In genomic region chr10:87659571-87660483, GRCh38 we compare ENCODE assay signal across 8 cellular contexts. TPM values are rescaled to one million over a fixed set of nuclear protein-coding genes. Genes with fewer than 3 reads are reported as not detected.
DNase-seq lines count a peak whose midpoint lies in the region; ATAC-seq, FAIRE-seq and TF ChIP-seq lines count a peak whose summit lies in the region.

PAPSS2 (plus strand) TSS chr10:87659878; CDS start chr10:87659982, 104 bp downstream.

- DNase-seq in CD4-positive, alpha-beta memory T cell: peak in 3 of 5 donors; percentile 4 to 13 (median 6)
- DNase-seq in HCEC 1CT (peak; percentile 77), SK-N-SH (peak; percentile 83), islet precursor cell (peak; percentile 77), small intestine (peak; percentile 58)
- no peak for DNase-seq in central memory CD8-positive, alpha-beta T cell (ENCODE audit: low spot score in 2 of 2)

- H3K4me3 ChIP-seq in CD4-positive, alpha-beta memory T cell (ENCODE audit: low read length in 2 of 2): peak within 1 kb of the TSS in 1 of 2 donors; percentile 6
- H3K4me3 ChIP-seq in SK-N-SH (ENCODE audit: low read depth in 2 of 2, low read length in 1 of 2) (peak within 1 kb of the TSS; percentile 86 to 95), small intestine (ENCODE audit: low read depth in 1 of 2, low read length in 2 of 2) (peak within 1 kb of the TSS; percentile 70 to 95)

- peaks cover 0 to 3% (median 0%) of the 10 kb centered on the region in 8 donors for H3K9me3 Mint-ChIP-seq in CD4-positive, alpha-beta memory T cell
- no peaks in the 10 kb centered on the region for H3K9me3 Mint-ChIP-seq in central memory CD8-positive, alpha-beta T cell

- peak within 1 kb of the TSS; percentile 73 to 87 (median 82) for H3K4me3 Mint-ChIP-seq in CD4-positive, alpha-beta memory T cell
- peak within 1 kb of the TSS; percentile 77 for H3K4me3 Mint-ChIP-seq in central memory CD8-positive, alpha-beta T cell

- H3K36me3 ChIP-seq in CD4-positive, alpha-beta memory T cell (ENCODE audit: insufficient read depth, low read length): no peaks in the 10 kb centered on the region
- peaks cover 0 to 3% of the 10 kb centered on the region in 2 experiments for H3K36me3 ChIP-seq in SK-N-SH (replicated peaks in 1 of 2; ENCODE audit: control insufficient read depth in 1 of 2, insufficient read depth in 2 of 2, low read length in 1 of 2)
- no peaks in the 10 kb centered on the region for H3K36me3 ChIP-seq in small intestine (ENCODE audit: control insufficient read depth in 2 of 2, insufficient read depth in 2 of 2, low read length in 2 of 2)

- H3K27ac ChIP-seq in CD4-positive, alpha-beta memory T cell (ENCODE audit: low read depth, low read length): no peak within 1 kb of the TSS
- H3K27ac ChIP-seq in SK-N-SH (ENCODE audit: low read depth in 2 of 2, low read length in 1 of 2) (peak within 1 kb of the TSS in 1 of 2 experiments; percentile 82; a peak in 3 of 4 replicates), small intestine (ENCODE audit: low read depth in 1 of 2, low read length in 1 of 2) (peak within 1 kb of the TSS; percentile 66 to 73)

- H2AFZ ChIP-seq in SK-N-SH (ENCODE audit: low read depth): peak within 1 kb of the TSS; percentile 85

- H3K4me2 ChIP-seq in SK-N-SH: peak within 1 kb of the TSS; percentile 96

- peak in 1 of 2 experiments; percentile 42; a peak in 1 of 4 replicates for TF ChIP-seq EP300 in SK-N-SH (IDR thresholded peaks at IDR 0.05; ENCODE audit: borderline replicate concordance in 1 of 2, low read depth in 1 of 2, low read length in 1 of 2)

- no peaks in the 10 kb centered on the region for H3K9me2 ChIP-seq in SK-N-SH

- peaks cover 51% of the 10 kb centered on the region for H3K79me2 ChIP-seq in SK-N-SH (ENCODE audit: insufficient read depth)

- peak within 1 kb of the TSS; percentile 97 for H3K9ac ChIP-seq in SK-N-SH

- no peak within 1 kb of the TSS for H3K27ac Mint-ChIP-seq in CD4-positive, alpha-beta memory T cell
- no peak within 1 kb of the TSS for H3K27ac Mint-ChIP-seq in central memory CD8-positive, alpha-beta T cell (ENCODE audit: low read depth)

- no peaks in the 10 kb centered on the region for H3K9me3 ChIP-seq in CD4-positive, alpha-beta memory T cell (ENCODE audit: control insufficient read depth in 1 of 2, low read length in 2 of 2)
- H3K9me3 ChIP-seq in SK-N-SH (no peaks in the 10 kb centered on the region), small intestine (ENCODE audit: control insufficient read depth, low read depth) (no peaks in the 10 kb centered on the region)

- WGBS in SK-N-SH (ENCODE audit: low lambda C conversion rate): under 1% methylated on average over 48 of the region's 82 CpGs
- 1% methylated on average over 45 to 82 of the region's 82 CpGs for WGBS in small intestine, 3 donors

- peak; percentile 38; the same call in 1 of the 2 replicates for TF ChIP-seq CTCF in SK-N-SH (IDR thresholded peaks at IDR 0.05)

- H3K36me3 Mint-ChIP-seq in CD4-positive, alpha-beta memory T cell: no peaks in the 10 kb centered on the region
- H3K36me3 Mint-ChIP-seq in central memory CD8-positive, alpha-beta T cell (ENCODE audit: insufficient read depth): peaks cover 1% of the 10 kb centered on the region

- POLR2A ChIA-PET in CD4-positive, alpha-beta memory T cell (lab: Charles Lee; ENCODE audit: partially characterized antibody): no interaction called here
- POLR2A ChIA-PET in SK-N-SH (lab: Yijun Ruan, JAX): interaction anchor here (0.7 kb wide), 1 partner anchor 116 kb away, joined by 3 read pairs; no protein-coding TSS in a partner anchor

- intact Hi-C loops in CD4-positive, alpha-beta memory T cell (cut with micrococcal nuclease): loop anchor here (5.0 kb wide), 1 partner anchor 112 kb away; no protein-coding TSS in a partner anchor

- peaks cover 23% of the 10 kb centered on the region for H3K27me3 ChIP-seq in CD4-positive, alpha-beta memory T cell (ENCODE audit: insufficient read depth, low read length)
- no peaks in the 10 kb centered on the region for H3K27me3 ChIP-seq in SK-N-SH (ENCODE audit: insufficient read depth)
- H3K27me3 ChIP-seq in small intestine (ENCODE audit: control insufficient read depth in 2 of 2, insufficient read depth in 2 of 2, low read length in 2 of 2): peaks cover 0 to 2% of the 10 kb centered on the region in 2 donors

- peaks cover 8 to 20% (median 11%) of the 10 kb centered on the region in 4 donors for H3K4me1 Mint-ChIP-seq in CD4-positive, alpha-beta memory T cell
- peaks cover 12% of the 10 kb centered on the region for H3K4me1 Mint-ChIP-seq in central memory CD8-positive, alpha-beta T cell

- H4K20me1 ChIP-seq in SK-N-SH (ENCODE audit: insufficient read depth): no peaks in the 10 kb centered on the region

- no peak for FAIRE-seq in small intestine (lab: Jason Lieb, UNC)

- CTCF ChIA-PET in CD4-positive, alpha-beta memory T cell (lab: Charles Lee; ENCODE audit: partially characterized antibody): interaction anchor here (0.7 to 1.0 kb wide), 2 partner anchors 12 to 893 kb away, joined by 3 to 4 read pairs; no protein-coding TSS in a partner anchor
- CTCF ChIA-PET in SK-N-SH (lab: Yijun Ruan, JAX): interaction anchor here (0.6 to 6.6 kb wide), 8 partner anchors 8 to 729 kb away, joined by 3 to 49 read pairs (median 3); no protein-coding TSS in a partner anchor

- peaks cover 7% of the 10 kb centered on the region for H3K4me1 ChIP-seq in CD4-positive, alpha-beta memory T cell (ENCODE audit: insufficient read depth, low read length)
- H3K4me1 ChIP-seq in SK-N-SH (ENCODE audit: control insufficient read depth in 1 of 2, insufficient read depth in 2 of 2, low read depth in 1 of 2, low read length in 1 of 2) (peaks cover 4 to 10% of the 10 kb centered on the region in 2 experiments; a peak in 3 of 4 replicates), small intestine (ENCODE audit: control insufficient read depth in 2 of 2, insufficient read depth in 1 of 2, low read depth in 1 of 2, low read length in 1 of 2) (peaks cover 0 to 5% of the 10 kb centered on the region in 2 donors)

- TF ChIP-seq RAD21 in SK-N-SH (IDR thresholded peaks at IDR 0.05; ENCODE audit: low read length): no peak

- H3F3A ChIP-seq in SK-N-SH (replicated peaks; ENCODE audit: insufficient read depth): peaks cover 14% of the 10 kb centered on the region

- H3K27me3 Mint-ChIP-seq in CD4-positive, alpha-beta memory T cell: peaks cover 35 to 44% of the 10 kb centered on the region in 2 donors
- H3K27me3 Mint-ChIP-seq in central memory CD8-positive, alpha-beta T cell: peaks cover 68% of the 10 kb centered on the region

- ATAC-seq in central memory CD8-positive, alpha-beta T cell (replicated peaks; ENCODE audit: extremely low read depth, poor library complexity, severe bottlenecking): peak; percentile 46
- ATAC-seq in GM21515 (IDR thresholded peaks at IDR 0.05; ENCODE audit: unreplicated experiment) (no peak), HG02885 (IDR thresholded peaks at IDR 0.05; ENCODE audit: poor library complexity, unreplicated experiment) (no peak)

TF ChIP-seq in SK-N-SH, 30 proteins besides CTCF, POLR2A, EP300 and RAD21 (continues in another document):
- TF ChIP-seq GATA2 (CRISPR knock-in tag; IDR thresholded peaks at IDR 0.05) (no peak), RFX5 (IDR thresholded peaks at IDR 0.05; ENCODE audit: low read length) (no peak), EZH2phosphoT487 (IDR thresholded peaks at IDR 0.05; ENCODE audit: borderline replicate concordance, low read depth) (no peak), MXI1 (IDR thresholded peaks at IDR 0.05; ENCODE audit: low read depth, low read length) (peak; percentile 34), IRF3 (IDR thresholded peaks at IDR 0.05; ENCODE audit: low read depth, low read length) (no peak), CHD2 (IDR thresholded peaks at IDR 0.05; ENCODE audit: low read length, partially characterized antibody) (no peak), USF2 (IDR thresholded peaks at IDR 0.05; ENCODE audit: borderline replicate concordance, low read depth, low read length) (no peak), NRF1 (IDR thresholded peaks at IDR 0.05; ENCODE audit: low read depth, low read length) (no peak), FOXM1 (IDR thresholded peaks at IDR 0.05; ENCODE audit: low read depth) (no peak)

RNA-seq across cellular contexts. Expression of gene PAPSS2, which starts in this region (rescaled TPM):
- total RNA-seq in CD4-positive, alpha-beta memory T cell: under 1 TPM; 0.42 to 0.73 TPM
- polyA plus RNA-seq in CD4-positive, alpha-beta memory T cell: under 1 TPM; 0.15 to 0.20 TPM
- polyA plus RNA-seq in SK-N-SH (2012; rRNA removed) (50.0 and 55.0 TPM in 2 replicates), small intestine (10 to 100 TPM; 28.4 to 78.9 (median 37.3) TPM)
- polyA plus RNA-seq in SK-N-SH (2012; cell fraction: cytosol; rRNA removed): 72.7 and 72.8 TPM in 2 replicates
- polyA plus RNA-seq in SK-N-SH (2012; cell fraction: nucleus; rRNA removed): 39.7 and 70.7 TPM in 2 replicates

Comparison
In these comparisons a context has a peak if more than half of its experiments do, and no peak if none do; other contexts are left out.
1. RNA of gene PAPSS2 (polyA plus RNA-seq): 39.7 to 72.8 TPM in SK-N-SH and 28.4 to 78.9 TPM in small intestine; 0.15 to 0.20 TPM in CD4-positive, alpha-beta memory T cell; every median in the first group is over 10 times any median in the second.
2. Peak in DNase-seq in CD4-positive, alpha-beta memory T cell; RNA of the gene not detected or under 1 TPM.
3. DNase-seq: peak in HCEC 1CT (single experiment), SK-N-SH (single experiment), islet precursor cell (single experiment) and small intestine (single experiment); none in central memory CD8-positive, alpha-beta T cell (0 of 2).